Comparison of ENCODE assay signal across 25 cellular contexts in the genomic region with DNA sequence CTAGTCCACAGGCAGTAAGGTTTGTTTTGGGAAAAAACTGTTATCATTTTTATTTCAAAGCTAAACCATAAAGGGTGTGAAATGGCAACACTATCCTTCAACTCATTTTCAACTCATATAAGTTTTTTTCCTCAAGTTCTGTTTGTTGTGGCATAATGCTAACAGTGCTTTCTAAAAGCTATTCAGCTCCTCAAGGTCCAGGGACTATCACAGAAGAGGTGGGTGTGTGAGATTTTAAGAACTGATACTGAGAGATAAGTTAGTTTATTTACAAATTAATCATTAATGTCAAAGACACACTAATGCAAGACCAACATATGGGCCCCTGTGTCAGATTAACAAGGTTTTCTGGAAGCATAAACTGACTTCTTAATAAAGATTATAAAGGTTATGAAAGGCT. TPM values are rescaled to one million over a fixed set of nuclear protein-coding genes. Genes with fewer than 3 reads are reported as not detected.
"Had no signal": no experiment of that assay in that cellular context is flagged by ENCODE, and none has a peak within 500 bp of the region (broad histone marks: within the 10 kb centered on the region; RNA-seq: fewer than 3 reads in every experiment).

No MANE protein-coding gene starts in this region.

- H3K27me3 ChIP-seq: ascending aorta, gastroesophageal sphincter, ovary, tibial nerve had no signal

- H3K36me3 Mint-ChIP-seq: activated naive CD8-positive, alpha-beta T cell treated with anti-CD3 and anti-CD28 coated beads for 36 hours; brain; naive thymus-derived CD4-positive, alpha-beta T cell had no signal

- ATAC-seq: effector memory CD8-positive, alpha-beta T cell; gastroesophageal sphincter; left colon; naive thymus-derived CD4-positive, alpha-beta T cell; right cardiac atrium had no signal

- H3K4me3 ChIP-seq: ascending aorta, gastroesophageal sphincter, ovary, tibial nerve had no signal

- H3K27me3 Mint-ChIP-seq: activated naive CD8-positive, alpha-beta T cell treated with anti-CD3 and anti-CD28 coated beads for 36 hours; brain; effector memory CD8-positive, alpha-beta T cell; naive thymus-derived CD4-positive, alpha-beta T cell had no signal

- H3K27ac Mint-ChIP-seq: activated naive CD4-positive, alpha-beta T cell treated with anti-CD3 and anti-CD28 coated beads for 36 hours; activated naive CD8-positive, alpha-beta T cell treated with anti-CD3 and anti-CD28 coated beads for 36 hours; brain; effector memory CD8-positive, alpha-beta T cell; mesothelial cell of epicardium; naive thymus-derived CD4-positive, alpha-beta T cell had no signal

- DNase-seq: activated CD4-positive, alpha-beta T cell treated with anti-CD3 and anti-CD28 coated beads for 48 hours; activated CD4-positive, alpha-beta T cell treated with anti-CD3 and anti-CD28 coated beads, Interleukin-2, amount 50 U/mL, for 48 hours; activated CD8-positive, alpha-beta memory T cell treated with anti-CD3 and anti-CD28 coated beads for 24 hours; activated effector memory CD4-positive, alpha-beta T cell treated with Interleukin-2 at 50 U/mL for 16 hours; activated naive CD4-positive, alpha-beta T cell treated with anti-CD3 and anti-CD28 coated beads for 36 hours; activated naive CD8-positive, alpha-beta T cell treated with anti-CD3 and anti-CD28 coated beads for 36 hours; cortex of kidney; effector memory CD8-positive, alpha-beta T cell; erythroblast; hippocampal formation; left colon; naive thymus-derived CD4-positive, alpha-beta T cell; ovary; right cardiac atrium; stimulated activated CD4-positive, alpha-beta T cell treated with anti-CD3 and anti-CD28 coated beads, Interleukin-2, amount 100 ng/mL, for 48 hours; stimulated activated naive CD4-positive, alpha-beta T cell treated with Interleukin-2 at 50 U/mL for 16 hours had no signal

- H3K36me3 ChIP-seq: ascending aorta, gastroesophageal sphincter, ovary, tibial nerve had no signal

- H3K4me3 Mint-ChIP-seq: activated naive CD4-positive, alpha-beta T cell treated with anti-CD3 and anti-CD28 coated beads for 36 hours; activated naive CD8-positive, alpha-beta T cell treated with anti-CD3 and anti-CD28 coated beads for 36 hours; brain; effector memory CD8-positive, alpha-beta T cell; mesothelial cell of epicardium; naive thymus-derived CD4-positive, alpha-beta T cell had no signal

- FAIRE-seq: keratinocyte had no signal

- H3K27ac ChIP-seq: ascending aorta, gastroesophageal sphincter, ovary, tibial nerve had no signal

- H3K9me3 ChIP-seq: ascending aorta, gastroesophageal sphincter, ovary, tibial nerve had no signal

RNA-seq across cellular contexts. Expression of a gene that starts 11.8 kb away (rescaled TPM):
- total RNA-seq: activated naive CD4-positive, alpha-beta T cell treated with anti-CD3 and anti-CD28 coated beads for 36 hours; activated naive CD8-positive, alpha-beta T cell treated with anti-CD3 and anti-CD28 coated beads for 36 hours; cardiac septum; chondrocyte; gastroesophageal sphincter; mesothelial cell of epicardium; naive thymus-derived CD4-positive, alpha-beta T cell; right cardiac atrium; temporal lobe; tibial nerve had no signal
